ENCODE assay signal across 1 cellular context in the genomic region with DNA sequence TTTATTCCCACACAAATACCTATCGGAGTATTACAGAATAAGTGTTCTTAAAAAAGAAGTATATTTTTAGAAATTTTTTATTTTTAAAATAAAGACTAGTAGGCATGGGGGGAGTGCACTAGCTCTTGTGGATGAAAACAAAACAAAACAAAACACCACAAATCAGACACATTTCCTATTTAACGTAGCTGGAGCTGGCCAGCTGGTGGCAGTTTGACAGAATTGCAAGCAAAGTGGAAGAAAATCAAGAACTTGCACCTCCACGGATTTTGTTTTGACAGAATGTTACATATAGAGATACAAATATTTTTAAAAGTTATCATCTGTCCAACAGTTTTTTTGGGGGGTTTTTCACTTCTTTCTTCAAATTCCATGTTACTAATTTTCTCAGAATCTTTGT.
TF ChIP-seq lines count a peak whose summit lies in the region.

No MANE protein-coding gene starts in this region.

TF ChIP-seq in H1, 55 proteins besides CTCF, POLR2A, EP300 and RAD21 (continued from another document):
- TF ChIP-seq JUND (IDR thresholded peaks at IDR 0.05; ENCODE audit: low read length) (no peak), NRF1 (IDR thresholded peaks at IDR 0.05; ENCODE audit: low read depth, low read length) (no peak), GABPA (IDR thresholded peaks at IDR 0.05; ENCODE audit: borderline replicate concordance, insufficient read depth, low read length) (no peak)
